1 cellular context compared by ENCODE assay signal in the genomic region with DNA sequence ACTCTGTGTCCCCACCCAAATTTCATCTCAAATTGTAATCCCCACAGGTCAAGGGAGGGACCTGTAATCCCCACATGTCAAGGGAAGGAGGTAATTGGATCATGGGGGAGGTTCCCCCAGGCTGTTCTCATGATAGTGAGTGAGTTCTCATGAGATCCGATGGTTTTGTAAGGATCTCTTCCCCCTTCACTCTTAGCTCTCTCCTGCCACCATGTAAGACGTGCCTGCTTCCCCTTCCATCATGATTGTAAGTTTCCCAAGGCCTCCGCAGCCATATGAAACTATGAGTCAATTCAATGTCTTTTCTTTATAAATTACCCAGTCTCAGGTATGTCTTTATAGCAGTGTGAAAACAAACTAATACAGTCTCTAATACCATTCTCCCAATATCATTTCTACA.
TF ChIP-seq lines count a peak whose summit lies in the region.

No MANE protein-coding gene starts in this region.

TF ChIP-seq in HepG2, 621 proteins besides CTCF, POLR2A, EP300 and RAD21:
- TF ChIP-seq ZNF430 (CRISPR knock-in tag; IDR thresholded peaks at IDR 0.05), result peak; percentile 92
